ENCODE assay signal across 1 cellular context in the genomic region with DNA sequence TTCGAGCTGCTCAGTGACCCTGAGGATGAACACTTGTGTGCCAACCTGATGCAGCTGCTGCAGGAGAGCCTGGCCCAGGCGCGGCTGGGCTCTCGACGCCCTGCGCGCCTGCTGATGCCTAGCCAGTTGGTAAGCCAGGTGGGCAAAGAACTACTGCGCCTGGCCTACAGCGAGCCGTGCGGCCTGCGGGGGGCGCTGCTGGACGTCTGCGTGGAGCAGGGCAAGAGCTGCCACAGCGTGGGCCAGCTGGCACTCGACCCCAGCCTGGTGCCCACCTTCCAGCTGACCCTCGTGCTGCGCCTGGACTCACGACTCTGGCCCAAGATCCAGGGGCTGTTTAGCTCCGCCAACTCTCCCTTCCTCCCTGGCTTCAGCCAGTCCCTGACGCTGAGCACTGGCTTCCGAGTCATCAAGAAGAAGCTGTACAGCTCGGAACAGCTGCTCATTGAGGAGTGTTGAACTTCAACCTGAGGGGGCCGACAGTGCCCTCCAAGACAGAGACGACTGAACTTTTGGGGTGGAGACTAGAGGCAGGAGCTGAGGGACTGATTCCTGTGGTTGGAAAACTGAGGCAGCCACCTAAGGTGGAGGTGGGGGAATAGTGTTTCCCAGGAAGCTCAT.
TF ChIP-seq lines count a peak whose summit lies in the region.

No MANE protein-coding gene starts in this region.

TF ChIP-seq in K562, 482 proteins besides CTCF, POLR2A, EP300 and RAD21 (continues in another document):
- no peak for TF ChIP-seq PML (IDR thresholded peaks at IDR 0.05; ENCODE audit: low read length)
- TF ChIP-seq, protein P1, sequence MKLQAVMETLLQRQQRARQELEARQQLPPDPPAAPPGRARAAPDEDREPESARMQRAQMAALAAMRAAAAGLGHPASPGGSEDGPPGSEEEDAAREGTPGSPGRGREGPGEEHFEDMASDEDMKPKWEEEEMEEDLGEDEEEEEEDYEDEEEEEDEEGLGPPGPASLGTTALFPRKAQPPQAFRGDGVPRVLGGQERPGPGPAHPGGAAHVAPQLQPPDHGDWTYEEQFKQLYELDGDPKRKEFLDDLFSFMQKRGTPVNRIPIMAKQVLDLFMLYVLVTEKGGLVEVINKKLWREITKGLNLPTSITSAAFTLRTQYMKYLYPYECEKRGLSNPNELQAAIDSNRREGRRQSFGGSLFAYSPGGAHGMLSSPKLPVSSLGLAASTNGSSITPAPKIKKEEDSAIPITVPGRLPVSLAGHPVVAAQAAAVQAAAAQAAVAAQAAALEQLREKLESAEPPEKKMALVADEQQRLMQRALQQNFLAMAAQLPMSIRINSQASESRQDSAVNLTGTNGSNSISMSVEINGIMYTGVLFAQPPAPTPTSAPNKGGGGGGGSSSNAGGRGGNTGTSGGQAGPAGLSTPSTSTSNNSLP (IDR thresholded peaks at IDR 0.05; ENCODE audit: borderline replicate concordance, low read depth, low read length) = no peak
- no peak for TF ChIP-seq ZNF143 (CRISPR knock-in tag; IDR thresholded peaks at IDR 0.05)
- no peak for TF ChIP-seq SMARCA5 (IDR thresholded peaks at IDR 0.05)
- no peak; the same call in 1 of the 2 replicates for TF ChIP-seq FOSL1 (tag; conservative IDR thresholded peaks at IDR 0.05)
- no peak for TF ChIP-seq ATF1 (CRISPR knock-in tag; IDR thresholded peaks at IDR 0.05)
- TF ChIP-seq ATF1 (tag; IDR thresholded peaks at IDR 0.05) = no peak
- TF ChIP-seq, protein P2, sequence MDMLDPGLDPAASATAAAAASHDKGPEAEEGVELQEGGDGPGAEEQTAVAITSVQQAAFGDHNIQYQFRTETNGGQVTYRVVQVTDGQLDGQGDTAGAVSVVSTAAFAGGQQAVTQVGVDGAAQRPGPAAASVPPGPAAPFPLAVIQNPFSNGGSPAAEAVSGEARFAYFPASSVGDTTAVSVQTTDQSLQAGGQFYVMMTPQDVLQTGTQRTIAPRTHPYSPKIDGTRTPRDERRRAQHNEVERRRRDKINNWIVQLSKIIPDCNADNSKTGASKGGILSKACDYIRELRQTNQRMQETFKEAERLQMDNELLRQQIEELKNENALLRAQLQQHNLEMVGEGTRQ (CRISPR knock-in tag; IDR thresholded peaks at IDR 0.05) = no peak
- TF ChIP-seq GTF2F1 (IDR thresholded peaks at IDR 0.05; ENCODE audit: low read depth, low read length) = no peak
- TF ChIP-seq HDAC8 (tag; IDR thresholded peaks at IDR 0.05) = no peak
- no peak for TF ChIP-seq LCOR (CRISPR knock-in tag; IDR thresholded peaks at IDR 0.05)
- no peak for TF ChIP-seq PHF8 (IDR thresholded peaks at IDR 0.05; ENCODE audit: borderline replicate concordance, low read length)
- TF ChIP-seq YY1 (IDR thresholded peaks at IDR 0.05; ENCODE audit: borderline replicate concordance in 1 of 3, control insufficient read depth in 1 of 3, extremely low read depth in 1 of 3, insufficient read depth in 3 of 3, insufficient read length in 1 of 3, insufficient replicate concordance in 2 of 3, low read depth in 1 of 3, low read length in 2 of 3) = no peak
- TF ChIP-seq, protein P3, sequence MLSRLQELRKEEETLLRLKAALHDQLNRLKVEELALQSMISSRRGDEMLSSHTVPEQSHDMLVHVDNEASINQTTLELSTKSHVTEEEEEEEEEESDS (CRISPR knock-in tag; IDR thresholded peaks at IDR 0.05) = no peak
- TF ChIP-seq ZNF778 (CRISPR knock-in tag; IDR thresholded peaks at IDR 0.05) = no peak
- TF ChIP-seq PURB (CRISPR knock-in tag; IDR thresholded peaks at IDR 0.05; ENCODE audit: low read depth) = no peak
- TF ChIP-seq RBM39 (optimal IDR thresholded peaks at IDR 0.05; ENCODE audit: low read depth, low read length) = no peak
- no peak for TF ChIP-seq ZNF561 (CRISPR knock-in tag; conservative IDR thresholded peaks at IDR 0.05)
- TF ChIP-seq ZNF707 (CRISPR knock-in tag; conservative IDR thresholded peaks at IDR 0.05) = peak; percentile 56; the same call in 1 of the 2 replicates
- no peak for TF ChIP-seq ZKSCAN3 (CRISPR knock-in tag; IDR thresholded peaks at IDR 0.05)
- TF ChIP-seq ZNF121 (CRISPR knock-in tag; conservative IDR thresholded peaks at IDR 0.05) = no peak
- no peak; a peak in 1 of 4 replicates for TF ChIP-seq SRF (CRISPR knock-in tag; IDR thresholded peaks at IDR 0.05)
- TF ChIP-seq HMGN3 (IDR thresholded peaks at IDR 0.05; ENCODE audit: borderline replicate concordance, extremely low read depth, insufficient read length, low read depth, low read length) = peak; percentile 90
- peak; percentile 15 for TF ChIP-seq ZNF431 (CRISPR knock-in tag; IDR thresholded peaks at IDR 0.05)
- TF ChIP-seq RFX5 (IDR thresholded peaks at IDR 0.05; ENCODE audit: low read depth, low read length) = no peak
- TF ChIP-seq, protein P4, sequence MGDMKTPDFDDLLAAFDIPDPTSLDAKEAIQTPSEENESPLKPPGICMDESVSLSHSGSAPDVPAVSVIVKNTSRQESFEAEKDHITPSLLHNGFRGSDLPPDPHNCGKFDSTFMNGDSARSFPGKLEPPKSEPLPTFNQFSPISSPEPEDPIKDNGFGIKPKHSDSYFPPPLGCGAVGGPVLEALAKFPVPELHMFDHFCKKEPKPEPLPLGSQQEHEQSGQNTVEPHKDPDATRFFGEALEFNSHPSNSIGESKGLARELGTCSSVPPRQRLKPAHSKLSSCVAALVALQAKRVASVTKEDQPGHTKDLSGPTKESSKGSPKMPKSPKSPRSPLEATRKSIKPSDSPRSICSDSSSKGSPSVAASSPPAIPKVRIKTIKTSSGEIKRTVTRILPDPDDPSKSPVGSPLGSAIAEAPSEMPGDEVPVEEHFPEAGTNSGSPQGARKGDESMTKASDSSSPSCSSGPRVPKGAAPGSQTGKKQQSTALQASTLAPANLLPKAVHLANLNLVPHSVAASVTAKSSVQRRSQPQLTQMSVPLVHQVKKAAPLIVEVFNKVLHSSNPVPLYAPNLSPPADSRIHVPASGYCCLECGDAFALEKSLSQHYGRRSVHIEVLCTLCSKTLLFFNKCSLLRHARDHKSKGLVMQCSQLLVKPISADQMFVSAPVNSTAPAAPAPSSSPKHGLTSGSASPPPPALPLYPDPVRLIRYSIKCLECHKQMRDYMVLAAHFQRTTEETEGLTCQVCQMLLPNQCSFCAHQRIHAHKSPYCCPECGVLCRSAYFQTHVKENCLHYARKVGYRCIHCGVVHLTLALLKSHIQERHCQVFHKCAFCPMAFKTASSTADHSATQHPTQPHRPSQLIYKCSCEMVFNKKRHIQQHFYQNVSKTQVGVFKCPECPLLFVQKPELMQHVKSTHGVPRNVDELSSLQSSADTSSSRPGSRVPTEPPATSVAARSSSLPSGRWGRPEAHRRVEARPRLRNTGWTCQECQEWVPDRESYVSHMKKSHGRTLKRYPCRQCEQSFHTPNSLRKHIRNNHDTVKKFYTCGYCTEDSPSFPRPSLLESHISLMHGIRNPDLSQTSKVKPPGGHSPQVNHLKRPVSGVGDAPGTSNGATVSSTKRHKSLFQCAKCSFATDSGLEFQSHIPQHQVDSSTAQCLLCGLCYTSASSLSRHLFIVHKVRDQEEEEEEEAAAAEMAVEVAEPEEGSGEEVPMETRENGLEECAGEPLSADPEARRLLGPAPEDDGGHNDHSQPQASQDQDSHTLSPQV (IDR thresholded peaks at IDR 0.05) = no peak
- peak in 1 of 2 experiments; percentile 5; a peak in 2 of 4 replicates for TF ChIP-seq TEAD1 (CRISPR knock-in tag; IDR thresholded peaks at IDR 0.05)
- no peak; the same call in 1 of the 2 replicates for TF ChIP-seq GABPB1 (CRISPR knock-in tag; IDR thresholded peaks at IDR 0.05)
- no peak for TF ChIP-seq YBX1 (IDR thresholded peaks at IDR 0.05)
- TF ChIP-seq, protein P5, sequence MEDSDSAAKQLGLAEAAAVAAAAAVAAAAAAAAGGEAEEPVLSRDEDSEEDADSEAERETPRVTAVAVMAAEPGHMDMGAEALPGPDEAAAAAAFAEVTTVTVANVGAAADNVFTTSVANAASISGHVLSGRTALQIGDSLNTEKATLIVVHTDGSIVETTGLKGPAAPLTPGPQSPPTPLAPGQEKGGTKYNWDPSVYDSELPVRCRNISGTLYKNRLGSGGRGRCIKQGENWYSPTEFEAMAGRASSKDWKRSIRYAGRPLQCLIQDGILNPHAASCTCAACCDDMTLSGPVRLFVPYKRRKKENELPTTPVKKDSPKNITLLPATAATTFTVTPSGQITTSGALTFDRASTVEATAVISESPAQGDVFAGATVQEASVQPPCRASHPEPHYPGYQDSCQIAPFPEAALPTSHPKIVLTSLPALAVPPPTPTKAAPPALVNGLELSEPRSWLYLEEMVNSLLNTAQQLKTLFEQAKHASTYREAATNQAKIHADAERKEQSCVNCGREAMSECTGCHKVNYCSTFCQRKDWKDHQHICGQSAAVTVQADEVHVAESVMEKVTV (CRISPR knock-in tag; IDR thresholded peaks at IDR 0.05) = peak; percentile 57; the same call in 1 of the 2 replicates
- TF ChIP-seq KDM4B (IDR thresholded peaks at IDR 0.05; ENCODE audit: borderline replicate concordance in 2 of 2, low read depth in 1 of 2) = no peak
- TF ChIP-seq POLR2B (IDR thresholded peaks at IDR 0.05; ENCODE audit: low read depth, partially characterized antibody) = no peak
- TF ChIP-seq ZNF583 (CRISPR knock-in tag; IDR thresholded peaks at IDR 0.05) = peak; percentile 89
- no peak for TF ChIP-seq SRSF7 (optimal IDR thresholded peaks at IDR 0.05; ENCODE audit: low read depth, low read length)
- TF ChIP-seq, protein P6, sequence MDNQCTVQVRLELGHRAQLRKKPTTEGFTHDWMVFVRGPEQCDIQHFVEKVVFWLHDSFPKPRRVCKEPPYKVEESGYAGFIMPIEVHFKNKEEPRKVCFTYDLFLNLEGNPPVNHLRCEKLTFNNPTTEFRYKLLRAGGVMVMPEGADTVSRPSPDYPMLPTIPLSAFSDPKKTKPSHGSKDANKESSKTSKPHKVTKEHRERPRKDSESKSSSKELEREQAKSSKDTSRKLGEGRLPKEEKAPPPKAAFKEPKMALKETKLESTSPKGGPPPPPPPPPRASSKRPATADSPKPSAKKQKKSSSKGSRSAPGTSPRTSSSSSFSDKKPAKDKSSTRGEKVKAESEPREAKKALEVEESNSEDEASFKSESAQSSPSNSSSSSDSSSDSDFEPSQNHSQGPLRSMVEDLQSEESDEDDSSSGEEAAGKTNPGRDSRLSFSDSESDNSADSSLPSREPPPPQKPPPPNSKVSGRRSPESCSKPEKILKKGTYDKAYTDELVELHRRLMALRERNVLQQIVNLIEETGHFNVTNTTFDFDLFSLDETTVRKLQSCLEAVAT (IDR thresholded peaks at IDR 0.05) = no peak
- TF ChIP-seq, protein P7, sequence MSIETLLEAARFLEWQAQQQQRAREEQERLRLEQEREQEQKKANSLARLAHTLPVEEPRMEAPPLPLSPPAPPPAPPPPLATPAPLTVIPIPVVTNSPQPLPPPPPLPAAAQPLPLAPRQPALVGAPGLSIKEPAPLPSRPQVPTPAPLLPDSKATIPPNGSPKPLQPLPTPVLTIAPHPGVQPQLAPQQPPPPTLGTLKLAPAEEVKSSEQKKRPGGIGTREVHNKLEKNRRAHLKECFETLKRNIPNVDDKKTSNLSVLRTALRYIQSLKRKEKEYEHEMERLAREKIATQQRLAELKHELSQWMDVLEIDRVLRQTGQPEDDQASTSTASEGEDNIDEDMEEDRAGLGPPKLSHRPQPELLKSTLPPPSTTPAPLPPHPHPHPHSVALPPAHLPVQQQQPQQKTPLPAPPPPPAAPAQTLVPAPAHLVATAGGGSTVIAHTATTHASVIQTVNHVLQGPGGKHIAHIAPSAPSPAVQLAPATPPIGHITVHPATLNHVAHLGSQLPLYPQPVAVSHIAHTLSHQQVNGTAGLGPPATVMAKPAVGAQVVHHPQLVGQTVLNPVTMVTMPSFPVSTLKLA (conservative IDR thresholded peaks at IDR 0.05) = no peak
- no peak for TF ChIP-seq DIDO1 (tag; IDR thresholded peaks at IDR 0.05; ENCODE audit: low read depth)
- no peak for TF ChIP-seq PTTG1 (tag; IDR thresholded peaks at IDR 0.05; ENCODE audit: low read depth)
- no peak for TF ChIP-seq MYBL2 (IDR thresholded peaks at IDR 0.05; ENCODE audit: low read depth)
- no peak for TF ChIP-seq MYBL2 (CRISPR knock-in tag; IDR thresholded peaks at IDR 0.05; ENCODE audit: borderline replicate concordance)
- no peak for TF ChIP-seq ZNF77 (CRISPR knock-in tag; IDR thresholded peaks at IDR 0.05)
- TF ChIP-seq, protein P8, sequence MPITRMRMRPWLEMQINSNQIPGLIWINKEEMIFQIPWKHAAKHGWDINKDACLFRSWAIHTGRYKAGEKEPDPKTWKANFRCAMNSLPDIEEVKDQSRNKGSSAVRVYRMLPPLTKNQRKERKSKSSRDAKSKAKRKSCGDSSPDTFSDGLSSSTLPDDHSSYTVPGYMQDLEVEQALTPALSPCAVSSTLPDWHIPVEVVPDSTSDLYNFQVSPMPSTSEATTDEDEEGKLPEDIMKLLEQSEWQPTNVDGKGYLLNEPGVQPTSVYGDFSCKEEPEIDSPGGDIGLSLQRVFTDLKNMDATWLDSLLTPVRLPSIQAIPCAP (CRISPR knock-in tag; IDR thresholded peaks at IDR 0.05; ENCODE audit: borderline replicate concordance) = peak; percentile 41; the same call in 1 of the 2 replicates
- no peak for TF ChIP-seq ZNF232 (CRISPR knock-in tag; IDR thresholded peaks at IDR 0.05)
- TF ChIP-seq, protein P9, sequence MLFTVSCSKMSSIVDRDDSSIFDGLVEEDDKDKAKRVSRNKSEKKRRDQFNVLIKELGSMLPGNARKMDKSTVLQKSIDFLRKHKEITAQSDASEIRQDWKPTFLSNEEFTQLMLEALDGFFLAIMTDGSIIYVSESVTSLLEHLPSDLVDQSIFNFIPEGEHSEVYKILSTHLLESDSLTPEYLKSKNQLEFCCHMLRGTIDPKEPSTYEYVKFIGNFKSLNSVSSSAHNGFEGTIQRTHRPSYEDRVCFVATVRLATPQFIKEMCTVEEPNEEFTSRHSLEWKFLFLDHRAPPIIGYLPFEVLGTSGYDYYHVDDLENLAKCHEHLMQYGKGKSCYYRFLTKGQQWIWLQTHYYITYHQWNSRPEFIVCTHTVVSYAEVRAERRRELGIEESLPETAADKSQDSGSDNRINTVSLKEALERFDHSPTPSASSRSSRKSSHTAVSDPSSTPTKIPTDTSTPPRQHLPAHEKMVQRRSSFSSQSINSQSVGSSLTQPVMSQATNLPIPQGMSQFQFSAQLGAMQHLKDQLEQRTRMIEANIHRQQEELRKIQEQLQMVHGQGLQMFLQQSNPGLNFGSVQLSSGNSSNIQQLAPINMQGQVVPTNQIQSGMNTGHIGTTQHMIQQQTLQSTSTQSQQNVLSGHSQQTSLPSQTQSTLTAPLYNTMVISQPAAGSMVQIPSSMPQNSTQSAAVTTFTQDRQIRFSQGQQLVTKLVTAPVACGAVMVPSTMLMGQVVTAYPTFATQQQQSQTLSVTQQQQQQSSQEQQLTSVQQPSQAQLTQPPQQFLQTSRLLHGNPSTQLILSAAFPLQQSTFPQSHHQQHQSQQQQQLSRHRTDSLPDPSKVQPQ (CRISPR knock-in tag; IDR thresholded peaks at IDR 0.05; ENCODE audit: borderline replicate concordance) = no peak
- TF ChIP-seq, protein P10, sequence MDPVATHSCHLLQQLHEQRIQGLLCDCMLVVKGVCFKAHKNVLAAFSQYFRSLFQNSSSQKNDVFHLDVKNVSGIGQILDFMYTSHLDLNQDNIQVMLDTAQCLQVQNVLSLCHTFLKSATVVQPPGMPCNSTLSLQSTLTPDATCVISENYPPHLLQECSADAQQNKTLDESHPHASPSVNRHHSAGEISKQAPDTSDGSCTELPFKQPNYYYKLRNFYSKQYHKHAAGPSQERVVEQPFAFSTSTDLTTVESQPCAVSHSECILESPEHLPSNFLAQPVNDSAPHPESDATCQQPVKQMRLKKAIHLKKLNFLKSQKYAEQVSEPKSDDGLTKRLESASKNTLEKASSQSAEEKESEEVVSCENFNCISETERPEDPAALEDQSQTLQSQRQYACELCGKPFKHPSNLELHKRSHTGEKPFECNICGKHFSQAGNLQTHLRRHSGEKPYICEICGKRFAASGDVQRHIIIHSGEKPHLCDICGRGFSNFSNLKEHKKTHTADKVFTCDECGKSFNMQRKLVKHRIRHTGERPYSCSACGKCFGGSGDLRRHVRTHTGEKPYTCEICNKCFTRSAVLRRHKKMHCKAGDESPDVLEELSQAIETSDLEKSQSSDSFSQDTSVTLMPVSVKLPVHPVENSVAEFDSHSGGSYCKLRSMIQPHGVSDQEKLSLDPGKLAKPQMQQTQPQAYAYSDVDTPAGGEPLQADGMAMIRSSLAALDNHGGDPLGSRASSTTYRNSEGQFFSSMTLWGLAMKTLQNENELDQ (CRISPR knock-in tag; IDR thresholded peaks at IDR 0.05; ENCODE audit: borderline replicate concordance) = no peak
- TF ChIP-seq ZBTB8A (IDR thresholded peaks at IDR 0.05; ENCODE audit: partially characterized antibody) = no peak
